15 cellular contexts compared by ENCODE assay signal in genomic region chrX:39017716-39018115, GRCh38.
"Had no signal": no experiment of that assay in that cellular context is flagged by ENCODE, and none has a peak within 500 bp of the region (broad histone marks: within the 10 kb centered on the region; RNA-seq: fewer than 3 reads in every experiment).

No MANE protein-coding gene starts in this region.

- H3K4me1 ChIP-seq: breast epithelium, thyroid gland had no signal

- H3K9me3 ChIP-seq: breast epithelium, gastroesophageal sphincter, thyroid gland had no signal

- H3K9me3 Mint-ChIP-seq: activated CD4-positive, alpha-beta T cell treated with anti-CD3 and anti-CD28 coated beads, Interleukin-2, amount 10 ng/mL, durations not matched to agents 24 days and 14 days; activated naive CD8-positive, alpha-beta T cell treated with anti-CD3 and anti-CD28 coated beads, Interleukin-2, amount 10 ng/mL, durations not matched to agents 7 days and 5 days; activated T-helper 1 cell treated with anti-CD3 and anti-CD28 coated beads, Interleukin-12 subunit alpha, Interleukin-12 subunit beta, Interleukin-2, Interleukin-4 antibody, amounts not matched to agents 30 ng/mL and 10 ng/mL and 1 ng/mL, durations not matched to agents 14 hours and 24 hours and 36 hours; natural killer cell treated with Interleukin-12 subunit alpha and Interleukin-12 subunit beta and Interleukin-15 and Interleukin-18, amount 100 ng/mL, for 72 hours; T-helper 2 cell treated with Interferon-gamma antibody and Interleukin-4, amounts not matched to agents 5 μg/mL and 100 μg/mL, for 36 hours had no signal

- H3K27me3 ChIP-seq: gastroesophageal sphincter, thyroid gland had no signal

- H3K36me3 ChIP-seq: breast epithelium, gastroesophageal sphincter, thyroid gland had no signal

- H3K27ac Mint-ChIP-seq: activated CD4-positive, alpha-beta T cell treated with anti-CD3 and anti-CD28 coated beads, Interleukin-2, amount 10 ng/mL, durations not matched to agents 24 days and 14 days; activated naive CD8-positive, alpha-beta T cell treated with anti-CD3 and anti-CD28 coated beads, Interleukin-2, amount 10 ng/mL, durations not matched to agents 7 days and 5 days; activated T-helper 1 cell treated with anti-CD3 and anti-CD28 coated beads, Interleukin-12 subunit alpha, Interleukin-12 subunit beta, Interleukin-2, Interleukin-4 antibody, amounts not matched to agents 30 ng/mL and 10 ng/mL and 1 ng/mL, durations not matched to agents 14 hours and 24 hours and 36 hours; natural killer cell treated with Interleukin-12 subunit alpha and Interleukin-12 subunit beta and Interleukin-15 and Interleukin-18, amount 100 ng/mL, for 72 hours; T-helper 2 cell treated with Interferon-gamma antibody and Interleukin-4, amounts not matched to agents 5 μg/mL and 100 μg/mL, for 36 hours had no signal

- H3K4me3 ChIP-seq: breast epithelium, gastroesophageal sphincter, thyroid gland had no signal

- H3K4me1 Mint-ChIP-seq: activated CD4-positive, alpha-beta T cell treated with anti-CD3 and anti-CD28 coated beads, Interleukin-2, amount 10 ng/mL, durations not matched to agents 24 days and 14 days; activated naive CD8-positive, alpha-beta T cell treated with anti-CD3 and anti-CD28 coated beads, Interleukin-2, amount 10 ng/mL, durations not matched to agents 7 days and 5 days had no signal

- H3K27me3 Mint-ChIP-seq: activated CD4-positive, alpha-beta T cell treated with anti-CD3 and anti-CD28 coated beads, Interleukin-2, amount 10 ng/mL, durations not matched to agents 24 days and 14 days had no signal

- DNase-seq: activated CD4-positive, alpha-beta T cell treated with anti-CD3 and anti-CD28 coated beads, Interleukin-2, amount 10 ng/mL, durations not matched to agents 24 days and 14 days; activated CD4-positive, CD25-positive, alpha-beta regulatory T cell; activated CD8-positive, alpha-beta memory T cell treated with anti-CD3 and anti-CD28 coated beads, Interleukin-2, amount 50 U/mL, for 48 hours; activated naive CD8-positive, alpha-beta T cell treated with anti-CD3 and anti-CD28 coated beads, Interleukin-2, amount 10 ng/mL, durations not matched to agents 7 days and 5 days; anterior cingulate cortex; kidney; stimulated activated CD4-positive, alpha-beta T cell treated with anti-CD3 and anti-CD28 coated beads, Interleukin-12 subunit alpha, Interleukin-12 subunit beta, amount 100 ng/mL, for 4 hours; stimulated activated CD4-positive, alpha-beta T cell treated with anti-CD3 and anti-CD28 coated beads, Interleukin-2, amount 100 ng/mL, for 24 hours; SW 1271; thyroid gland had no signal

- H3K36me3 Mint-ChIP-seq: activated naive CD8-positive, alpha-beta T cell treated with anti-CD3 and anti-CD28 coated beads, Interleukin-2, amount 10 ng/mL, durations not matched to agents 7 days and 5 days; natural killer cell treated with Interleukin-12 subunit alpha and Interleukin-12 subunit beta and Interleukin-15 and Interleukin-18, amount 100 ng/mL, for 72 hours had no signal

- H3K4me3 Mint-ChIP-seq: activated CD4-positive, alpha-beta T cell treated with anti-CD3 and anti-CD28 coated beads, Interleukin-2, amount 10 ng/mL, durations not matched to agents 24 days and 14 days; activated naive CD8-positive, alpha-beta T cell treated with anti-CD3 and anti-CD28 coated beads, Interleukin-2, amount 10 ng/mL, durations not matched to agents 7 days and 5 days; activated T-helper 1 cell treated with anti-CD3 and anti-CD28 coated beads, Interleukin-12 subunit alpha, Interleukin-12 subunit beta, Interleukin-2, Interleukin-4 antibody, amounts not matched to agents 30 ng/mL and 10 ng/mL and 1 ng/mL, durations not matched to agents 14 hours and 24 hours and 36 hours; natural killer cell treated with Interleukin-12 subunit alpha and Interleukin-12 subunit beta and Interleukin-15 and Interleukin-18, amount 100 ng/mL, for 72 hours; T-helper 2 cell treated with Interferon-gamma antibody and Interleukin-4, amounts not matched to agents 5 μg/mL and 100 μg/mL, for 36 hours had no signal
